ENCODE assay signal across 18 cellular contexts in genomic region chr6:142326539-142326938, GRCh38.
"Had no signal": no experiment of that assay in that cellular context is flagged by ENCODE, and none has a peak within 500 bp of the region (broad histone marks: within the 10 kb centered on the region; RNA-seq: fewer than 3 reads in every experiment).

No MANE protein-coding gene starts in this region.

- H3K36me3 ChIP-seq: neutrophil, pancreas, sigmoid colon, upper lobe of right lung, WERI-Rb-1 had no signal

- H3K9me3 ChIP-seq: neutrophil, pancreas, sigmoid colon, upper lobe of right lung had no signal

- H3K4me1 ChIP-seq: pancreas, sigmoid colon, upper lobe of right lung had no signal

- H3K27me3 ChIP-seq: neutrophil, pancreas, sigmoid colon, upper lobe of right lung had no signal

- FAIRE-seq: kidney, pancreas had no signal

- DNase-seq: activated CD4-positive, alpha-beta T cell treated with anti-CD3 and anti-CD28 coated beads for 1 hour; activated CD8-positive, alpha-beta memory T cell treated with anti-CD3 and anti-CD28 coated beads for 24 hours; activated CD8-positive, alpha-beta memory T cell treated with anti-CD3 and anti-CD28 coated beads, Interleukin-2, amount 50 U/mL, for 48 hours; activated effector memory CD4-positive, alpha-beta T cell treated with anti-CD3 and anti-CD28 coated beads, Interleukin-2, amount 50 U/mL, for 16 hours; activated T-cell treated with anti-CD3 and anti-CD28 coated beads, Interleukin-2, amount 50 U/mL, for 72 hours; effector memory CD4-positive, alpha-beta T cell; foreskin melanocyte; head of caudate nucleus; kidney; natural killer cell; pancreas; sigmoid colon; stimulated activated CD8-positive, alpha-beta memory T cell treated with anti-CD3 and anti-CD28 coated beads, Interleukin-4, amount 100 ng/mL, for 48 hours; stimulated activated naive CD4-positive, alpha-beta T cell; T-helper 2 cell; upper lobe of right lung; WERI-Rb-1 had no signal

- H3K4me3 ChIP-seq: pancreas, sigmoid colon, upper lobe of right lung had no signal

- H3K27ac ChIP-seq: neutrophil, pancreas, upper lobe of right lung, WERI-Rb-1 had no signal
